1 cellular context compared by ENCODE assay signal in the genomic region with DNA sequence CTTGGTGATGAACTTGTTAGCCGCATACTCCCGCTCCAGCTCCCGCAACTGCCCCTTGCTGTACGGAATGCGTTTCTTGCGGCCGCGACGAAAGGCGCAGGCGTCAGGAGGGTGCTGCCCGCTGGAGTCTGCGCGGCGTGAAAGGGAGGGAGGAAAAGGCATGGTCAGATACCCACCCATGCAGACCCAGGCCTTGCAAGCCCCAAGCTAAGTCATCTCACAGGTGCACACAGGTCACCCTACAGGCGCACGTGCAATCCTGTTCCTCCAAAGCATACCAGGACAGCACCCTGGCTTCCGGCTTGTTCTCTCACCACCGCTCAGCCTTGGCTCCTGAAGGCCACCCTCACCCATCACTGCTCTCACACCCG.
TF ChIP-seq lines count a peak whose summit lies in the region.

No MANE protein-coding gene starts in this region.

TF ChIP-seq in GM23338, 12 proteins besides CTCF, POLR2A, EP300 and RAD21 (continued from another document):
- TF ChIP-seq, protein P1, sequence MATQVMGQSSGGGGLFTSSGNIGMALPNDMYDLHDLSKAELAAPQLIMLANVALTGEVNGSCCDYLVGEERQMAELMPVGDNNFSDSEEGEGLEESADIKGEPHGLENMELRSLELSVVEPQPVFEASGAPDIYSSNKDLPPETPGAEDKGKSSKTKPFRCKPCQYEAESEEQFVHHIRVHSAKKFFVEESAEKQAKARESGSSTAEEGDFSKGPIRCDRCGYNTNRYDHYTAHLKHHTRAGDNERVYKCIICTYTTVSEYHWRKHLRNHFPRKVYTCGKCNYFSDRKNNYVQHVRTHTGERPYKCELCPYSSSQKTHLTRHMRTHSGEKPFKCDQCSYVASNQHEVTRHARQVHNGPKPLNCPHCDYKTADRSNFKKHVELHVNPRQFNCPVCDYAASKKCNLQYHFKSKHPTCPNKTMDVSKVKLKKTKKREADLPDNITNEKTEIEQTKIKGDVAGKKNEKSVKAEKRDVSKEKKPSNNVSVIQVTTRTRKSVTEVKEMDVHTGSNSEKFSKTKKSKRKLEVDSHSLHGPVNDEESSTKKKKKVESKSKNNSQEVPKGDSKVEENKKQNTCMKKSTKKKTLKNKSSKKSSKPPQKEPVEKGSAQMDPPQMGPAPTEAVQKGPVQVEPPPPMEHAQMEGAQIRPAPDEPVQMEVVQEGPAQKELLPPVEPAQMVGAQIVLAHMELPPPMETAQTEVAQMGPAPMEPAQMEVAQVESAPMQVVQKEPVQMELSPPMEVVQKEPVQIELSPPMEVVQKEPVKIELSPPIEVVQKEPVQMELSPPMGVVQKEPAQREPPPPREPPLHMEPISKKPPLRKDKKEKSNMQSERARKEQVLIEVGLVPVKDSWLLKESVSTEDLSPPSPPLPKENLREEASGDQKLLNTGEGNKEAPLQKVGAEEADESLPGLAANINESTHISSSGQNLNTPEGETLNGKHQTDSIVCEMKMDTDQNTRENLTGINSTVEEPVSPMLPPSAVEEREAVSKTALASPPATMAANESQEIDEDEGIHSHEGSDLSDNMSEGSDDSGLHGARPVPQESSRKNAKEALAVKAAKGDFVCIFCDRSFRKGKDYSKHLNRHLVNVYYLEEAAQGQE (IDR thresholded peaks at IDR 0.05; ENCODE audit: unreplicated experiment): no peak
